10 cellular contexts compared by ENCODE assay signal in the genomic region with DNA sequence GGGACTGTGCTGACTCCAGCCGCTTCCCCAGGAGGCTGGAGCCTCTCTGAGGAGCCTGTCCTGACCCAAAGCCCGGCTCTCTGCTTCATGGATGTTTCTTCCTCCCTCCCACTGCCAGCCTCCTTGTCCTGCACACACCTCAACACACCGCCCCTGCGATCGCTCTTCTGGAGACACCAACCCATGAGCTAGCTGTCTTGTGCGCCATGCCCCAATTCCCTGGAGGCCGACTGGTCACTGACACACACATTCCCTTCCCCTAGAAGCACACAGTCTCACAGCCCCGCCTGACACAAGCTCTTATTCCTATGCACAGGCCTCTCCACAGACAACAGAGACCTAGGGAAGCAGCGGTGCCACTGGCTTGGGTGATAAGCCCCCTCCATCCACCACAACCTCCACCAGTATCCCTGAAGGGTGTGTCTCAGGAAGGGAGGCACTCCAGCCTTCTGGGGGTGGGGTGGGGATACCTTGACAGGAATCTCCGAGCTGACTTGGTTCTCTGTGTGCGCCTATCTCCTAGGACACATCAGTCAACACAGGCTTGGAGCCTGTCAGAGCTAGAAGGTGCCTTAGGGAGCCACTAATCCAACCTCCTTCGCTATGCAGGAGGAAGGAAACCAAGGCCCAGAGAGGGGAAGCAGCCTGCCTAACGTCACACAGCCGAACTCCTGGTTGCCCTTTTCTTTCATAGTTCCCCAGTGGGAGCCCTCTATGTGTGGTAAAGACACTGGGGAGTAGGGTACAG. TPM values are rescaled to one million over a fixed set of nuclear protein-coding genes. Genes with fewer than 3 reads are reported as not detected.
DNase-seq lines count a peak whose midpoint lies in the region; ATAC-seq lines count a peak whose summit lies in the region.
"Had no signal": no experiment of that assay in that cellular context is flagged by ENCODE, and none has a peak within 500 bp of the region (broad histone marks: within the 10 kb centered on the region; RNA-seq: fewer than 3 reads in every experiment).

No MANE protein-coding gene starts in this region.

- no peaks in the 10 kb centered on the region for H3K9me3 Mint-ChIP-seq in immature natural killer cell
- H3K9me3 Mint-ChIP-seq: naive B cell had no signal

- H3K36me3 Mint-ChIP-seq in immature natural killer cell: no peaks in the 10 kb centered on the region
- H3K36me3 Mint-ChIP-seq: naive B cell had no signal

- H3K4me3 ChIP-seq in skin epidermis: no peak overlapping the region

- H3K27me3 Mint-ChIP-seq in immature natural killer cell (ENCODE audit: low read depth in 3 of 3): peaks cover 3 to 7% (median 4%) of the 10 kb centered on the region in 3 donors
- H3K27me3 Mint-ChIP-seq: naive B cell had no signal

- intact Hi-C loops in head of caudate nucleus (cut with DNase I): no loop called here

- peak overlapping the region in 4 of 6 donors; percentile 34 to 81 (median 58) for H3K27ac Mint-ChIP-seq in immature natural killer cell

- H3K4me3 Mint-ChIP-seq in immature natural killer cell: peak overlapping the region in 1 of 5 donors; percentile 58

- peak; percentile 58 for DNase-seq in G401 (ENCODE audit: low spot score)
- DNase-seq in immature natural killer cell: no peak
- DNase-seq in head of caudate nucleus: no peak
- DNase-seq in SHP77 treated with DMSO at 0.1 percent for 48 hours (lab: John Stamatoyannopoulos, UW): no peak
- DNase-seq: MM.1S, naive B cell had no signal

- ATAC-seq in HG02678 (IDR thresholded peaks at IDR 0.05; ENCODE audit: unreplicated experiment) (no peak), HG02870 (IDR thresholded peaks at IDR 0.05; ENCODE audit: unreplicated experiment) (no peak)

- peaks cover 50 to 63% of the 10 kb centered on the region in 2 donors for H3K4me1 Mint-ChIP-seq in immature natural killer cell

- peak overlapping the region; percentile 88 for H3K27ac ChIP-seq in angular gyrus (ENCODE audit: low read depth, low read length)
- H3K27ac ChIP-seq in skin epidermis: peak overlapping the region in 11 of 21 experiments; percentile 9 to 88 (median 68)

- in situ Hi-C loops in G401 (cut with HindIII; ENCODE audit: low sequenced_read_pairs): no loop called here

RNA-seq across cellular contexts. Expression of gene AHDC1, which starts 31.1 kb away (rescaled TPM):
- total RNA-seq in G401 (2014; rRNA removed; shearing (Covaris generic)): 6.5 and 8.1 TPM in 2 replicates
- polyA plus RNA-seq in immature natural killer cell: 1 to 10 TPM in 2 of 3 donors, not detected in 1; 1.2 to 6.3 TPM
